ENCODE assay signal across 16 cellular contexts in the genomic region with DNA sequence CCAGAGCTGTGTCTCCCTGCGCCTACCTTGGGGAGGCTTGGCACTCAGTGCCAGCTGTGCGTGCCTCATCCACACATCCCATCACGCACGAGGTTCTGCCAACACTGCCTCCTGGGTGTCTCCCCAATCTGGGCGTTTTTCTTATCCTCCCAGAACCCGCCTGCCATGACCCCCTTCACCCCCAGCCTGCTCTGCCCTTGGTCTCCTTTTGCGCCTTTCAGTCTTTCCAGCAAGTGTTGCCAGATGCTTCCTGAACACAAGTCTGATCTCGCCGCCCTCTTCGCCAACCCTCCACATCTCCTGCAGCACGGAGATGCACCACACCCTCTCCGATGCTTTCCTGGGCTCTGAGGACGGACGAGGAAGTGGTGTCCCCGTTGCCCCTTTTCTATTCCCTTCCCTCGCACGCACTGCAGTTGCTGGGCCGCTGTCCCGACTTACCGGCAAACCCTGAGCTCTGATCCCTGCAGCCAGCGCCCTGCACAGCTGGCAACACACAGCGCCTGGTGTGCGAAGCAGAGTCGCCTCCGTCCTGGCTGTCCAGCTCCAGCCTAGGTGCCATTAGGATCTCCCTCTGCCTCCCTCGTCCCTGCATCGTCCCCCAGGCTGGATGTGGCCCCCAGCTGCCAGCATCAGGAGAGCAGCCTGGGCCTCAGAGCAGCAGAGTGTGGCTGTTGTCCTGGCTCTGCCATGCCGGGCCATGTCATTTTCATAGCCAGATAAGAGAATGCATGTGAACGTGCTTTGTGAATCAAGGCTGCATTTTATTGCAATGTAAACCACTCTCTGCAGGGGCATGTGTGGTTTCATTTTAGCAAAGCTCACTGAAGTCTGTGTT. TPM values are rescaled to one million over a fixed set of nuclear protein-coding genes. Genes with fewer than 3 reads are reported as not detected.
A peak's percentile ranks its signal among the peaks of the same experiment; 100 is the strongest.
DNase-seq lines count a peak whose midpoint lies in the region; ATAC-seq and TF ChIP-seq lines count a peak whose summit lies in the region.
"Had no signal": no experiment of that assay in that cellular context is flagged by ENCODE, and none has a peak within 500 bp of the region (broad histone marks: within the 10 kb centered on the region; RNA-seq: fewer than 3 reads in every experiment).

No MANE protein-coding gene starts in this region.

- no peak for ATAC-seq in activated CD8-positive, alpha-beta memory T cell treated with anti-CD3 and anti-CD28 coated beads, Interleukin-2, amount 10 ng/mL, durations not matched to agents 7 days and 5 days
- no peak for ATAC-seq in activated CD4-positive, alpha-beta T cell treated with anti-CD3 and anti-CD28 coated beads for 36 hours
- ATAC-seq: body of pancreas had no signal

- peaks cover 21% of the 10 kb centered on the region for H3K4me1 ChIP-seq in suprapubic skin
- H3K4me1 ChIP-seq: body of pancreas, parathyroid adenoma, thyroid gland had no signal

- peak; percentile 36 for DNase-seq in activated CD8-positive, alpha-beta memory T cell treated with anti-CD3 and anti-CD28 coated beads, Interleukin-2, amount 10 ng/mL, durations not matched to agents 7 days and 5 days
- no peak for DNase-seq in activated CD8-positive, alpha-beta memory T cell treated with anti-CD3 and anti-CD28 coated beads, Interleukin-2, amount 50 U/mL, for 48 hours
- peak; percentile 22 for DNase-seq in NCI-H1694 treated with DMSO at 0.1 percent for 48 hours (lab: John Stamatoyannopoulos, UW)
- peak; percentile 49 for DNase-seq in islet precursor cell
- DNase-seq in suprapubic skin (ENCODE audit: low spot score in 2 of 2), result peak; percentile 44 to 75
- DNase-seq in midbrain (lab: John Stamatoyannopoulos, UW), result no peak
- DNase-seq in activated T-helper 1 cell treated with anti-CD3 and anti-CD28 coated beads, Interleukin-12 subunit alpha, Interleukin-12 subunit beta, Interleukin-2, Interleukin-4 antibody, amounts not matched to agents 30 ng/mL and 10 ng/mL and 1 ng/mL, durations not matched to agents 14 hours and 24 hours and 36 hours (ENCODE audit: low spot score), result no peak
- DNase-seq in activated CD4-positive, alpha-beta T cell treated with anti-CD3 and anti-CD28 coated beads for 36 hours, result no peak
- DNase-seq: activated CD4-positive, alpha-beta T cell treated with anti-CD3 and anti-CD28 coated beads, Interleukin-2, amount 50 U/mL, for 4 hours; activated gamma-delta T cell treated with Interleukin-2 at 50 U/mL for 16 hours; COR-L47; effector CD4-positive, alpha-beta T cell; thyroid gland had no signal

- peaks cover 10% of the 10 kb centered on the region for H3K27me3 ChIP-seq in suprapubic skin
- H3K27me3 ChIP-seq: body of pancreas, thyroid gland had no signal

- 44% methylated on average over 25 of the region's 29 CpGs for WGBS in suprapubic skin

- no peaks in the 10 kb centered on the region for H3K27me3 Mint-ChIP-seq in activated CD8-positive, alpha-beta memory T cell treated with anti-CD3 and anti-CD28 coated beads, Interleukin-2, amount 10 ng/mL, durations not matched to agents 7 days and 5 days
- H3K27me3 Mint-ChIP-seq in activated T-helper 1 cell treated with anti-CD3 and anti-CD28 coated beads, Interleukin-12 subunit alpha, Interleukin-12 subunit beta, Interleukin-2, Interleukin-4 antibody, amounts not matched to agents 30 ng/mL and 10 ng/mL and 1 ng/mL, durations not matched to agents 14 hours and 24 hours and 36 hours (ENCODE audit: insufficient read depth), result peaks cover 2% of the 10 kb centered on the region
- H3K27me3 Mint-ChIP-seq in activated CD4-positive, alpha-beta T cell treated with anti-CD3 and anti-CD28 coated beads for 36 hours, result no peaks in the 10 kb centered on the region

- H3K9me3 ChIP-seq in suprapubic skin, result no peaks in the 10 kb centered on the region
- H3K9me3 ChIP-seq: body of pancreas, thyroid gland had no signal

- H3K4me3 ChIP-seq in suprapubic skin, result peak overlapping the region; percentile 19
- H3K4me3 ChIP-seq: body of pancreas, thyroid gland had no signal

- H3K9me3 Mint-ChIP-seq in activated CD8-positive, alpha-beta memory T cell treated with anti-CD3 and anti-CD28 coated beads, Interleukin-2, amount 10 ng/mL, durations not matched to agents 7 days and 5 days (ENCODE audit: low read depth), result no peaks in the 10 kb centered on the region
- H3K9me3 Mint-ChIP-seq in activated T-helper 1 cell treated with anti-CD3 and anti-CD28 coated beads, Interleukin-12 subunit alpha, Interleukin-12 subunit beta, Interleukin-2, Interleukin-4 antibody, amounts not matched to agents 30 ng/mL and 10 ng/mL and 1 ng/mL, durations not matched to agents 14 hours and 24 hours and 36 hours, result no peaks in the 10 kb centered on the region
- no peaks in the 10 kb centered on the region for H3K9me3 Mint-ChIP-seq in activated CD4-positive, alpha-beta T cell treated with anti-CD3 and anti-CD28 coated beads for 36 hours (ENCODE audit: low read depth)
- H3K9me3 Mint-ChIP-seq: mesothelial cell of epicardium had no signal

- intact Hi-C loops in activated T-helper 1 cell treated with anti-CD3 and anti-CD28 coated beads, Interleukin-12 subunit alpha, Interleukin-12 subunit beta, Interleukin-2, Interleukin-4 antibody, amounts not matched to agents 30 ng/mL and 10 ng/mL and 1 ng/mL, durations not matched to agents 14 hours and 24 hours and 36 hours (cut with micrococcal nuclease), result no loop called here
- intact Hi-C loops in activated CD4-positive, alpha-beta T cell treated with anti-CD3 and anti-CD28 coated beads for 36 hours (cut with DNase I, micrococcal nuclease), result no loop called here

- no peaks in the 10 kb centered on the region for H3K36me3 ChIP-seq in suprapubic skin
- H3K36me3 ChIP-seq: thyroid gland had no signal

- H3K4me1 Mint-ChIP-seq in activated CD8-positive, alpha-beta memory T cell treated with anti-CD3 and anti-CD28 coated beads, Interleukin-2, amount 10 ng/mL, durations not matched to agents 7 days and 5 days, result no peaks in the 10 kb centered on the region
- no peaks in the 10 kb centered on the region for H3K4me1 Mint-ChIP-seq in activated T-helper 1 cell treated with anti-CD3 and anti-CD28 coated beads, Interleukin-12 subunit alpha, Interleukin-12 subunit beta, Interleukin-2, Interleukin-4 antibody, amounts not matched to agents 30 ng/mL and 10 ng/mL and 1 ng/mL, durations not matched to agents 14 hours and 24 hours and 36 hours (ENCODE audit: low read depth)
- H3K4me1 Mint-ChIP-seq in activated CD4-positive, alpha-beta T cell treated with anti-CD3 and anti-CD28 coated beads for 36 hours, result no peaks in the 10 kb centered on the region

- H3K27ac Mint-ChIP-seq in activated CD8-positive, alpha-beta memory T cell treated with anti-CD3 and anti-CD28 coated beads, Interleukin-2, amount 10 ng/mL, durations not matched to agents 7 days and 5 days, result no peak overlapping the region
- no peak overlapping the region for H3K27ac Mint-ChIP-seq in activated T-helper 1 cell treated with anti-CD3 and anti-CD28 coated beads, Interleukin-12 subunit alpha, Interleukin-12 subunit beta, Interleukin-2, Interleukin-4 antibody, amounts not matched to agents 30 ng/mL and 10 ng/mL and 1 ng/mL, durations not matched to agents 14 hours and 24 hours and 36 hours
- no peak overlapping the region for H3K27ac Mint-ChIP-seq in activated CD4-positive, alpha-beta T cell treated with anti-CD3 and anti-CD28 coated beads for 36 hours
- H3K27ac Mint-ChIP-seq: mesothelial cell of epicardium had no signal

- no peak for TF ChIP-seq POLR2A in suprapubic skin (IDR thresholded peaks at IDR 0.05)

- H3K4me3 Mint-ChIP-seq in activated CD8-positive, alpha-beta memory T cell treated with anti-CD3 and anti-CD28 coated beads, Interleukin-2, amount 10 ng/mL, durations not matched to agents 7 days and 5 days, result no peak overlapping the region
- no peak overlapping the region for H3K4me3 Mint-ChIP-seq in activated T-helper 1 cell treated with anti-CD3 and anti-CD28 coated beads, Interleukin-12 subunit alpha, Interleukin-12 subunit beta, Interleukin-2, Interleukin-4 antibody, amounts not matched to agents 30 ng/mL and 10 ng/mL and 1 ng/mL, durations not matched to agents 14 hours and 24 hours and 36 hours
- no peak overlapping the region for H3K4me3 Mint-ChIP-seq in activated CD4-positive, alpha-beta T cell treated with anti-CD3 and anti-CD28 coated beads for 36 hours
- H3K4me3 Mint-ChIP-seq: mesothelial cell of epicardium had no signal

- POLR2A ChIA-PET in activated CD4-positive, alpha-beta T cell treated with anti-CD3 and anti-CD28 coated beads for 36 hours (lab: Charles Lee), result no interaction called here

- CTCF ChIA-PET in activated CD8-positive, alpha-beta memory T cell treated with anti-CD3 and anti-CD28 coated beads, Interleukin-2, amount 10 ng/mL, durations not matched to agents 7 days and 5 days (lab: Charles Lee), result no interaction called here
- CTCF ChIA-PET in activated CD4-positive, alpha-beta T cell treated with anti-CD3 and anti-CD28 coated beads for 36 hours (lab: Charles Lee), result no interaction called here

- no peaks in the 10 kb centered on the region for H3K36me3 Mint-ChIP-seq in activated CD8-positive, alpha-beta memory T cell treated with anti-CD3 and anti-CD28 coated beads, Interleukin-2, amount 10 ng/mL, durations not matched to agents 7 days and 5 days
- H3K36me3 Mint-ChIP-seq in activated T-helper 1 cell treated with anti-CD3 and anti-CD28 coated beads, Interleukin-12 subunit alpha, Interleukin-12 subunit beta, Interleukin-2, Interleukin-4 antibody, amounts not matched to agents 30 ng/mL and 10 ng/mL and 1 ng/mL, durations not matched to agents 14 hours and 24 hours and 36 hours (ENCODE audit: low read depth), result no peaks in the 10 kb centered on the region
- H3K36me3 Mint-ChIP-seq in activated CD4-positive, alpha-beta T cell treated with anti-CD3 and anti-CD28 coated beads for 36 hours (ENCODE audit: low read depth), result no peaks in the 10 kb centered on the region
- H3K36me3 Mint-ChIP-seq: mesothelial cell of epicardium had no signal

- no peak overlapping the region for H3K27ac ChIP-seq in suprapubic skin
- H3K27ac ChIP-seq: body of pancreas, parathyroid adenoma, thyroid gland had no signal

- no peak for TF ChIP-seq EP300 in suprapubic skin (IDR thresholded peaks at IDR 0.05)

- TF ChIP-seq CTCF in suprapubic skin (IDR thresholded peaks at IDR 0.05), result no peak

RNA-seq across cellular contexts. Expression of a gene that starts 22.6 kb away (rescaled TPM):
- total RNA-seq in activated CD8-positive, alpha-beta memory T cell treated with anti-CD3 and anti-CD28 coated beads, Interleukin-2, amount 10 ng/mL, durations not matched to agents 7 days and 5 days, result not detected
- not detected for total RNA-seq in suprapubic skin
- total RNA-seq in activated T-helper 1 cell treated with anti-CD3 and anti-CD28 coated beads, Interleukin-12 subunit alpha, Interleukin-12 subunit beta, Interleukin-2, Interleukin-4 antibody, amounts not matched to agents 30 ng/mL and 10 ng/mL and 1 ng/mL, durations not matched to agents 14 hours and 24 hours and 36 hours, result not detected in 2 replicates
- not detected for total RNA-seq in activated CD4-positive, alpha-beta T cell treated with anti-CD3 and anti-CD28 coated beads for 36 hours
- total RNA-seq: body of pancreas, mesothelial cell of epicardium, thyroid gland had no signal

RNA-seq across cellular contexts. Expression of a gene that starts 40.5 kb away (rescaled TPM):
- under 1 TPM; 0.23 to 0.32 TPM for total RNA-seq in activated CD8-positive, alpha-beta memory T cell treated with anti-CD3 and anti-CD28 coated beads, Interleukin-2, amount 10 ng/mL, durations not matched to agents 7 days and 5 days
- under 1 TPM in 2 of 4 donors, not detected in 2; 0.39 to 0.68 TPM for total RNA-seq in suprapubic skin
- not detected in 2 replicates for total RNA-seq in activated T-helper 1 cell treated with anti-CD3 and anti-CD28 coated beads, Interleukin-12 subunit alpha, Interleukin-12 subunit beta, Interleukin-2, Interleukin-4 antibody, amounts not matched to agents 30 ng/mL and 10 ng/mL and 1 ng/mL, durations not matched to agents 14 hours and 24 hours and 36 hours
- under 1 TPM; 0.18 to 0.37 TPM for total RNA-seq in activated CD4-positive, alpha-beta T cell treated with anti-CD3 and anti-CD28 coated beads for 36 hours

Comparison
In these comparisons a context has a peak if more than half of its experiments do, and no peak if none do; other contexts are left out.
1. DNase-seq: peak in activated CD8-positive, alpha-beta memory T cell treated with anti-CD3 and anti-CD28 coated beads, Interleukin-2, amount 10 ng/mL, durations not matched to agents 7 days and 5 days (single experiment), NCI-H1694 treated with DMSO at 0.1 percent for 48 hours (single experiment), islet precursor cell (single experiment) and suprapubic skin (2 of 2); none in activated CD8-positive, alpha-beta memory T cell treated with anti-CD3 and anti-CD28 coated beads, Interleukin-2, amount 50 U/mL, for 48 hours (single experiment), midbrain (single experiment), activated T-helper 1 cell treated with anti-CD3 and anti-CD28 coated beads, Interleukin-12 subunit alpha, Interleukin-12 subunit beta, Interleukin-2, Interleukin-4 antibody, amounts not matched to agents 30 ng/mL and 10 ng/mL and 1 ng/mL, durations not matched to agents 14 hours and 24 hours and 36 hours (single experiment) and activated CD4-positive, alpha-beta T cell treated with anti-CD3 and anti-CD28 coated beads for 36 hours (single experiment).